27 cellular contexts compared by ENCODE assay signal in genomic region chr7:156662269-156662668, GRCh38. TPM values are rescaled to one million over a fixed set of nuclear protein-coding genes. Genes with fewer than 3 reads are reported as not detected.
"Had no signal": no experiment of that assay in that cellular context is flagged by ENCODE, and none has a peak within 500 bp of the region (broad histone marks: within the 10 kb centered on the region; RNA-seq: fewer than 3 reads in every experiment).

No MANE protein-coding gene starts in this region.

- ATAC-seq: activated CD4-positive, alpha-beta T cell treated with anti-CD3 and anti-CD28 coated beads for 36 hours; gastrocnemius medialis; left cardiac atrium; natural killer cell treated with Interleukin-12 subunit alpha and Interleukin-12 subunit beta and Interleukin-15 and Interleukin-18, amount 100 ng/mL, for 72 hours; sciatic nerve; stimulated activated effector memory CD8-positive, alpha-beta T cell treated with anti-CD3 and anti-CD28 coated beads, Interleukin-12 subunit alpha, Interleukin-12 subunit beta, amount 100 ng/mL, for 72 hours had no signal

- H3K4me3 ChIP-seq: ascending aorta, cardiac muscle cell, coronary artery, dorsolateral prefrontal cortex, gastrocnemius medialis, skin epidermis, thoracic aorta, upper lobe of left lung, vagina had no signal

- H3K36me3 ChIP-seq: ascending aorta, cardiac muscle cell, gastrocnemius medialis, thoracic aorta, upper lobe of left lung, vagina had no signal

- H3K4me1 ChIP-seq: ascending aorta, gastrocnemius medialis, upper lobe of left lung, vagina had no signal

- H3K27ac ChIP-seq: ascending aorta, cardiac muscle cell, coronary artery, dorsolateral prefrontal cortex, gastrocnemius medialis, skin epidermis, thoracic aorta, upper lobe of left lung, vagina had no signal

- H3K27me3 ChIP-seq: ascending aorta, cardiac muscle cell, dorsolateral prefrontal cortex, gastrocnemius medialis, upper lobe of left lung, vagina had no signal

- DNase-seq: activated CD4-positive, alpha-beta T cell treated with anti-CD3 and anti-CD28 coated beads for 36 hours; activated CD4-positive, alpha-beta T cell treated with anti-CD3 and anti-CD28 coated beads, Interleukin-2, amount 50 U/mL, for 4 hours; activated CD4-positive, CD25-positive, alpha-beta regulatory T cell; activated effector memory CD4-positive, alpha-beta T cell treated with Interleukin-2 at 50 U/mL for 16 hours; activated naive CD4-positive, alpha-beta T cell treated with Interleukin-2 at 50 U/mL for 16 hours; activated T-cell treated with anti-CD3 and anti-CD28 coated beads for 4 hours; cerebellar nuclear complex; dorsolateral prefrontal cortex; effector memory CD4-positive, alpha-beta T cell; gastrocnemius medialis; glutamatergic neuron; islet precursor cell; left cardiac atrium; mesenchymal stem cell; retina; stimulated activated CD4-positive, alpha-beta T cell treated with anti-CD3 and anti-CD28 coated beads, Interleukin-4, amount 100 ng/mL, for 24 hours; T-helper 1 cell had no signal

- H3K9me3 ChIP-seq: ascending aorta, gastrocnemius medialis, thoracic aorta, upper lobe of left lung, vagina had no signal

RNA-seq across cellular contexts. Expression of gene RNF32, which starts 21.7 kb away (rescaled TPM):
- total RNA-seq: natural killer cell treated with Interleukin-12 subunit alpha and Interleukin-12 subunit beta and Interleukin-15 and Interleukin-18, amount 100 ng/mL, for 72 hours; thoracic aorta; vagina had no signal
